Comparison of ENCODE assay signal across 8 cellular contexts in the genomic region with DNA sequence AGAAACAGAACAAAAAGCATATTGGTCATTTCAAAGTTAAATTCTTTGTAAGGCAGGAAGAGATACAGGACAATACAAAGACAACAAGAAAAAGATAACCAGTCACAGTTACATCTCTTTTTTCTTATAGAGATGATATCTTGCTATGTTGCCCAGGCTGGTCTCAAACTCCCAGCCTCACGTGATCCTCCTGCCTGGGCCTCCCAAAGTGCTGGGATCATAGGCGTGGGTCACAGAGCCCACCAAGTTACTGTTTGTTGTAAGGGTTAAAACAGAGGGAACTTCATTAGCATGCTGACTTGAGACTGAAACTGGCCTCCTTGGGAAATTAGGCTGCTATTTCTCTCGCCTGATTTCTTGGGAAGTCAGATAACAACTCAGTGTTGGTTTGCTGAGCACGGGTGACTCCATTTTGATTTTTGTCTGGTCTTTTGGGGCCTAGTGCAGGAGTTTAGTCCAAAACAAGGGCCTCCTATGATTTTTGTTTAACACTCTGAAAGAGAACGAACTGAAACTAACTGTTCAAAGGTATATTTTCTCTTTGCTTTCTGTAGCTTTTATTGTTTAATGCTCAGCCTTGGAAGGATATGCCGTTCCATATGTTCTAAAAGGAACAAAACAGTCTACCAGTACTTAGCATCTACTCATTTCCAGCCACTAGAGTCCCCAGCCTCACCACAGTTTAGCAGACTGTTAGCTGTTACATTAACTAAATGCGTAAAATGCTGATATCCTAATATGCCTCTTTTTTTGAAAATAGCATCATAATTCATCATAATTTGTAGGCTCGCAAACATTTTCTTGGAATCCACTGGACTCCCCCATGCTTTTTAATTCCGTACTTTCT. TPM values are rescaled to one million over a fixed set of nuclear protein-coding genes. Genes with fewer than 3 reads are reported as not detected.
DNase-seq lines count a peak whose midpoint lies in the region; ATAC-seq, FAIRE-seq and TF ChIP-seq lines count a peak whose summit lies in the region.

No MANE protein-coding gene starts in this region.

- H3K79me2 ChIP-seq in GM12878 (ENCODE audit: control insufficient read depth, insufficient read depth, low read length) = no peaks in the 10 kb centered on the region

- no peak for FAIRE-seq in GM12878 (lab: Jason Lieb, UNC)

- SMC1A ChIA-PET in GM12878 (lab: Charles Lee; ENCODE audit: uncharacterized antibody, unreplicated experiment) = interaction anchor here (0.7 to 4.4 kb wide), 15 partner anchors 10 to 135 kb away, joined by 3 to 29 read pairs (median 5); a partner anchor contains a TSS

- H3K4me3 Mint-ChIP-seq in activated naive CD4-positive, alpha-beta T cell treated with anti-CD3 and anti-CD28 coated beads, Interleukin-2, amount 10 ng/mL, durations not matched to agents 7 days and 5 days = no peak overlapping the region

- H3K4me2 ChIP-seq in GM12878 (ENCODE audit: control insufficient read depth, insufficient read depth) = peak overlapping the region; percentile 88

- no peak for TF ChIP-seq EP300 in GM12878 (IDR thresholded peaks at IDR 0.05; ENCODE audit: borderline replicate concordance in 1 of 2, control insufficient read depth in 1 of 2, low read depth in 2 of 2, low read length in 2 of 2)
- TF ChIP-seq EP300 in tibial nerve (IDR thresholded peaks at IDR 0.05) = no peak

- H3K9me3 ChIP-seq in GM12878 (replicated peaks; ENCODE audit: control insufficient read depth, insufficient read depth, low read length) = no peaks in the 10 kb centered on the region
- no peaks in the 10 kb centered on the region for H3K9me3 ChIP-seq in muscle layer of duodenum (ENCODE audit: control insufficient read depth in 1 of 2, low read length in 2 of 2)
- H3K9me3 ChIP-seq in tibial nerve = no peaks in the 10 kb centered on the region

- WGBS in GM12878 (ENCODE audit: insufficient coverage, insufficient replicate concordance, low lambda C conversion rate, missing lambda C conversion rate) = 62% methylated on average over 9 of the region's 9 CpGs
- 48 to 54% methylated on average over 9 of the region's 9 CpGs for WGBS in tibial nerve, 2 donors

- H3K27ac ChIP-seq in GM12878 (ENCODE audit: control insufficient read depth, insufficient read depth) = peak overlapping the region; percentile 2
- H3K27ac ChIP-seq in muscle layer of duodenum (ENCODE audit: low read length) = peak overlapping the region; percentile 32
- peak overlapping the region; percentile 64 to 94 (median 84) for H3K27ac ChIP-seq in tibial nerve

- H2AFZ ChIP-seq in GM12878 (ENCODE audit: control insufficient read depth, low read depth, low read length) = no peak overlapping the region

- no peaks in the 10 kb centered on the region for H4K20me1 ChIP-seq in GM12878 (ENCODE audit: control insufficient read depth, insufficient read depth)

- H3K4me3 ChIP-seq in GM12878 (no peak overlapping the region), muscle layer of duodenum (ENCODE audit: low read depth in 1 of 2, low read length in 2 of 2) (no peak overlapping the region), tibial nerve (no peak overlapping the region)

- ATAC-seq in GM12878 (no peak), HG03039 (IDR thresholded peaks at IDR 0.05; ENCODE audit: unreplicated experiment) (no peak)

- TF ChIP-seq POLR2A in GM12878 (IDR thresholded peaks at IDR 0.05; ENCODE audit: low read depth, low read length) (no peak), tibial nerve (IDR thresholded peaks at IDR 0.05) (no peak)

- peaks cover 31% of the 10 kb centered on the region for H3K4me1 Mint-ChIP-seq in activated naive CD4-positive, alpha-beta T cell treated with anti-CD3 and anti-CD28 coated beads, Interleukin-2, amount 10 ng/mL, durations not matched to agents 7 days and 5 days

- POLR2A ChIA-PET in GM12878 (lab: Charles Lee) = interaction anchor here (0.6 to 6.2 kb wide), 10 partner anchors 20 to 595 kb away, joined by 3 to 60 read pairs (median 4); a partner anchor contains a TSS

- H3K9ac ChIP-seq in GM12878 (ENCODE audit: control insufficient read depth, insufficient read depth, low read length) = no peak overlapping the region

- peaks cover 7% of the 10 kb centered on the region for H3K36me3 Mint-ChIP-seq in activated naive CD4-positive, alpha-beta T cell treated with anti-CD3 and anti-CD28 coated beads, Interleukin-2, amount 10 ng/mL, durations not matched to agents 7 days and 5 days

- BruUV-seq in GM12878 (replicated peaks; lab: Mats Ljungman, UMichigan) = no TSS peak

- H3K36me3 ChIP-seq in GM12878 (ENCODE audit: control insufficient read depth in 2 of 2, insufficient read depth in 2 of 2, low read length in 1 of 2) (no peaks in the 10 kb centered on the region), muscle layer of duodenum (ENCODE audit: control insufficient read depth in 1 of 2, insufficient read depth in 2 of 2, low read length in 2 of 2) (no peaks in the 10 kb centered on the region), tibial nerve (no peaks in the 10 kb centered on the region)

- H3K27me3 ChIP-seq in GM12878 (replicated peaks in 1 of 2; ENCODE audit: control insufficient read depth in 2 of 2, insufficient read depth in 2 of 2, low read length in 1 of 2) = no peaks in the 10 kb centered on the region
- no peaks in the 10 kb centered on the region for H3K27me3 ChIP-seq in muscle layer of duodenum (ENCODE audit: low read depth, low read length)
- no peaks in the 10 kb centered on the region for H3K27me3 ChIP-seq in tibial nerve

- in situ Hi-C loops in GM12878 (cut with MboI) = no loop called here

- DNase-seq in activated naive CD4-positive, alpha-beta T cell treated with anti-CD3 and anti-CD28 coated beads, Interleukin-2, amount 10 ng/mL, durations not matched to agents 7 days and 5 days = no peak
- no peak for DNase-seq in activated naive CD4-positive, alpha-beta T cell treated with anti-CD3 and anti-CD28 coated beads, Interleukin-2, amount 50 U/mL, for 16 hours
- no peak for DNase-seq in GM12878 (ENCODE audit: low read depth, low spot score)
- no peak for DNase-seq in tibial nerve (ENCODE audit: low spot score in 2 of 2)
- DNase-seq in activated CD4-positive, alpha-beta T cell treated with anti-CD3 and anti-CD28 coated beads, Interleukin-2, amount 50 U/mL, for 1 hour = no peak
- no peak for DNase-seq in AG20443 (ENCODE audit: low spot score)

- peak overlapping the region; percentile 63 for H3K27ac Mint-ChIP-seq in activated naive CD4-positive, alpha-beta T cell treated with anti-CD3 and anti-CD28 coated beads, Interleukin-2, amount 10 ng/mL, durations not matched to agents 7 days and 5 days

- CTCF ChIA-PET in activated naive CD4-positive, alpha-beta T cell treated with anti-CD3 and anti-CD28 coated beads, Interleukin-2, amount 10 ng/mL, durations not matched to agents 7 days and 5 days (lab: Charles Lee) = interaction anchor here (1.2 kb wide), 1 partner anchor 99 kb away, joined by 4 read pairs; no protein-coding TSS in a partner anchor
- CTCF ChIA-PET in GM12878 (lab: Yijun Ruan, JAX) = interaction anchor here (0.9 to 5.0 kb wide), 13 partner anchors 7 to 79 kb away, joined by 3 to 34 read pairs (median 4); a partner anchor contains a TSS

- intact Hi-C loops in GM12878 (cut with micrococcal nuclease; ENCODE audit: unreplicated experiment) = loop anchor here (5.0 kb wide), 1 partner anchor 103 kb away; no protein-coding TSS in a partner anchor

- TF ChIP-seq RAD21 in GM12878 (IDR thresholded peaks at IDR 0.05; ENCODE audit: insufficient read depth, low read depth, low read length) = no peak

- H3K9me3 Mint-ChIP-seq in activated naive CD4-positive, alpha-beta T cell treated with anti-CD3 and anti-CD28 coated beads, Interleukin-2, amount 10 ng/mL, durations not matched to agents 7 days and 5 days = no peaks in the 10 kb centered on the region

- RAD21 ChIA-PET in GM12878 (lab: Charles Lee; ENCODE audit: unreplicated experiment) = interaction anchor here (0.7 to 6.6 kb wide), 14 partner anchors 19 to 336 kb away, joined by 3 to 87 read pairs (median 4); a partner anchor contains a TSS

- H3K4me1 ChIP-seq in GM12878 (ENCODE audit: control insufficient read depth, insufficient read depth, low read length) (peaks cover 41% of the 10 kb centered on the region), muscle layer of duodenum (ENCODE audit: control insufficient read depth in 1 of 2, insufficient read depth in 2 of 2, low read length in 2 of 2) (peaks cover 5 to 14% of the 10 kb centered on the region in 2 donors), tibial nerve (peaks cover 0 to 36% (median 26%) of the 10 kb centered on the region in 4 donors)

- no peaks in the 10 kb centered on the region for H3K27me3 Mint-ChIP-seq in activated naive CD4-positive, alpha-beta T cell treated with anti-CD3 and anti-CD28 coated beads, Interleukin-2, amount 10 ng/mL, durations not matched to agents 7 days and 5 days

- TF ChIP-seq CTCF in GM12878 (IDR thresholded peaks at IDR 0.05 in 2 of 3, conservative IDR thresholded peaks at IDR 0.05 in 1 of 3; ENCODE audit: control insufficient read depth in 2 of 3, extremely low read depth in 1 of 3, insufficient read depth in 1 of 3, low read depth in 3 of 3, low read length in 3 of 3) = peak in 1 of 3 experiments; percentile 5; a peak in 1 of 6 replicates
- TF ChIP-seq CTCF in tibial nerve (IDR thresholded peaks at IDR 0.05) = peak in 3 of 5 experiments; percentile 6 to 26 (median 25)

RNA-seq across cellular contexts. Expression of a gene that starts 31.4 kb away (rescaled TPM):
- total RNA-seq in GM12878 (2013; cell fraction: nucleolus; rRNA removed) = 161 and 179 TPM in 2 replicates
- total RNA-seq in GM12878 (2014; rRNA removed) (28.2 and 32.4 TPM in 2 replicates), GM12878 (2014; rRNA removed; fragmentation: Illumina TruSeq; extraction: Trizol) (18.2 and 19.0 TPM in 2 replicates), GM12878 (2021) (58.1 and 66.1 TPM in 2 replicates), tibial nerve (100 to 1,000 TPM in 2 of 4 donors, 10 to 100 TPM in 2; 51.1 to 113 (median 81.7) TPM)
- 26.5 TPM for polyA plus RNA-seq in GM12878 (2011; ENCODE audit: low read depth)
- polyA plus RNA-seq in GM12878 (2011; rRNA removed) (28.8 and 33.3 TPM in 2 replicates), GM12878 (2014; fragmentation: Illumina TruSeq; extraction: Trizol) (35.8 and 41.5 TPM in 2 replicates), GM12878 (2014; fragmentation: Nextera tagmentation; extraction: Ambion mirVana) (10 to 100 TPM in 1 of 2 experiments, 1 to 10 TPM in 1; 6.3 to 10.2 TPM), GM12878 (2014; rRNA removed) (32.5 and 34.6 TPM in 2 replicates), GM12878 (2016; fragmentation: Nextera tagmentation; extraction: Ambion mirVana) (10 to 100 TPM; 48.5 to 52.3 TPM)
- polyA plus RNA-seq in GM12878 (2011; cell fraction: cytosol; rRNA removed) = 26.4 and 30.9 TPM in 2 replicates
- polyA plus RNA-seq in GM12878 (2011; cell fraction: nucleus; rRNA removed) = 38.5 and 42.8 TPM in 2 replicates
- 46.1 and 55.7 TPM in 2 replicates for polyA plus RNA-seq in GM12878 (2012)
- polyA minus RNA-seq in GM12878 (2011; rRNA and poly(A)+ RNA removed) = 26.8 and 36.9 TPM in 2 replicates
- polyA minus RNA-seq in GM12878 (2011; cell fraction: cytosol; rRNA and poly(A)+ RNA removed) = 18.6 and 19.0 TPM in 2 replicates
- polyA minus RNA-seq in GM12878 (2011; cell fraction: nucleus; rRNA and poly(A)+ RNA removed) = 17.2 and 32.2 TPM in 2 replicates

Comparison
In these comparisons a context has a peak if more than half of its experiments do, and no peak if none do; other contexts are left out.
1. H3K27ac ChIP-seq: peak in every context shown above with its lines; median percentile 84 in tibial nerve; 32 in muscle layer of duodenum; 2 in GM12878.